In genomic region chr7:120402368-120402767, GRCh38 we compare ENCODE assay signal across 9 cellular contexts.
DNase-seq lines count a peak whose midpoint lies in the region; ATAC-seq lines count a peak whose summit lies in the region.
"Had no signal": no experiment of that assay in that cellular context is flagged by ENCODE, and none has a peak within 500 bp of the region (broad histone marks: within the 10 kb centered on the region; RNA-seq: fewer than 3 reads in every experiment).

No MANE protein-coding gene starts in this region.

- POLR2A ChIA-PET in activated CD4-positive, alpha-beta memory T cell treated with anti-CD3 and anti-CD28 coated beads for 36 hours (lab: Charles Lee), result no interaction called here
- POLR2A ChIA-PET in naive thymus-derived CD8-positive, alpha-beta T cell (lab: Charles Lee), result no interaction called here

- ATAC-seq in GM18517 (IDR thresholded peaks at IDR 0.05; ENCODE audit: unreplicated experiment) (peak; percentile 67), GM21737 (IDR thresholded peaks at IDR 0.05; ENCODE audit: unreplicated experiment) (peak; percentile 75), HG03469 (IDR thresholded peaks at IDR 0.05; ENCODE audit: unreplicated experiment) (peak; percentile 57)
- ATAC-seq in naive thymus-derived CD8-positive, alpha-beta T cell, result no peak

- no peaks in the 10 kb centered on the region for H3K4me1 Mint-ChIP-seq in activated CD4-positive, alpha-beta memory T cell treated with anti-CD3 and anti-CD28 coated beads for 36 hours (ENCODE audit: low read depth)
- H3K4me1 Mint-ChIP-seq in naive thymus-derived CD8-positive, alpha-beta T cell, result no peaks in the 10 kb centered on the region

- no peak overlapping the region for H3K4me3 Mint-ChIP-seq in activated CD4-positive, alpha-beta memory T cell treated with anti-CD3 and anti-CD28 coated beads for 36 hours
- H3K4me3 Mint-ChIP-seq in naive thymus-derived CD8-positive, alpha-beta T cell, result no peak overlapping the region

- H3K27me3 Mint-ChIP-seq in activated CD4-positive, alpha-beta memory T cell treated with anti-CD3 and anti-CD28 coated beads for 36 hours, result no peaks in the 10 kb centered on the region
- H3K27me3 Mint-ChIP-seq in naive thymus-derived CD8-positive, alpha-beta T cell, result no peaks in the 10 kb centered on the region

- CTCF ChIA-PET in activated CD4-positive, alpha-beta memory T cell treated with anti-CD3 and anti-CD28 coated beads for 36 hours (lab: Charles Lee), result no interaction called here

- H3K9me3 Mint-ChIP-seq in activated CD4-positive, alpha-beta memory T cell treated with anti-CD3 and anti-CD28 coated beads for 36 hours, result no peaks in the 10 kb centered on the region
- peaks cover 0 to 3% (median 0%) of the 10 kb centered on the region in 9 donors for H3K9me3 Mint-ChIP-seq in naive thymus-derived CD8-positive, alpha-beta T cell

- DNase-seq in glomerular endothelial cell (ENCODE audit: extremely low read depth, low read depth, low spot score) (peak; percentile 29), amniotic stem cell (lab: John Stamatoyannopoulos, UW) (no peak), nucleus accumbens (lab: John Stamatoyannopoulos, UW) (no peak)
- DNase-seq in activated CD4-positive, alpha-beta memory T cell treated with anti-CD3 and anti-CD28 coated beads for 36 hours, result no peak
- no peak for DNase-seq in naive thymus-derived CD8-positive, alpha-beta T cell
- DNase-seq: activated CD8-positive, alpha-beta memory T cell treated with anti-CD3 and anti-CD28 coated beads, Interleukin-2, amount 50 U/mL, for 4 hours had no signal

- no peaks in the 10 kb centered on the region for H3K36me3 Mint-ChIP-seq in activated CD4-positive, alpha-beta memory T cell treated with anti-CD3 and anti-CD28 coated beads for 36 hours
- no peaks in the 10 kb centered on the region for H3K36me3 Mint-ChIP-seq in naive thymus-derived CD8-positive, alpha-beta T cell

- H3K27ac Mint-ChIP-seq in activated CD4-positive, alpha-beta memory T cell treated with anti-CD3 and anti-CD28 coated beads for 36 hours, result no peak overlapping the region
- no peak overlapping the region for H3K27ac Mint-ChIP-seq in naive thymus-derived CD8-positive, alpha-beta T cell

- intact Hi-C loops in activated CD4-positive, alpha-beta memory T cell treated with anti-CD3 and anti-CD28 coated beads for 36 hours (cut with micrococcal nuclease), result no loop called here

Comparison
In these comparisons a context has a peak if more than half of its experiments do, and no peak if none do; other contexts are left out.
1. ATAC-seq: peak in GM18517 (single experiment), GM21737 (single experiment) and HG03469 (single experiment); none in naive thymus-derived CD8-positive, alpha-beta T cell (0 of 2).